ENCODE assay signal across 8 cellular contexts in the genomic region with DNA sequence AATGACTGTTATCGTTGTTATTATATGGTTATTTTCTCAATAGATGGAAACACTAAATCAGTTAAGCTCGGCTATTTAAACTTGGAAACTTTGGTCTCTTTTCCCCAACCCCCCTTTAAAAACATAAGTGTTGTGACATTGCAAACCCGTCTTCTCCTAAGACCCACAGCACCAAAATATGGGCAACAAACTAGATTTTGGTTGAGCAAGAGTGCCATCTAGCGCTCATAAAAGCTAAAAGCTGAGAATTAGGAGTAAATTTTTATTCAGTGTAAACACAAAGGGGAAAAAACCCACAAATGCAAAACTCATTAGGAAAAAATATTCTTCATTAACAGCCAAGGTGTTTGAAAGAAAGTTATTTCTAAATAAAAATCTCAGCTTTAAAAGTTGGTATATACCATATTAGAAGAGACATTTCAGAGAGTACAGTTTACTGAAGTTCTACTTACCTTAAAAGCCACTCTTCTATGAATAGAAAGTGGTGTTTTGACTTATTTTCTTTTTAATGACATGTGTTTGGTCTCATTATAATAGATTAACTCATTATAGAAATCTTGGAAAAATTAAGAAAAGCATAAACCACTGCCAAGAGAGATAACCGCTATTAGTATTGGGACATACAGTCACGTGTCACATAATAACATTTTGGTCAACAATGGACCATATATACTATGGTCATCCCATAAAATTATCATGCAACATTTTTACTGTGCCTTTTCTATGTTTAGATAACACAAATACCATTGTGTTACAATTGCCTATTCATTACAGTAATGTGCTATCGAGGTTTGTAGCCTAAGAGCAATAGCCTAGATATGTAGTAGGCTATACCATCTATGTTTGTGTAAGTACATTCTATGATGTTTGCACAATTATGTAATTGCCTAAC. TPM values are rescaled to one million over a fixed set of nuclear protein-coding genes. Genes with fewer than 3 reads are reported as not detected.
DNase-seq lines count a peak whose midpoint lies in the region; ATAC-seq, FAIRE-seq and TF ChIP-seq lines count a peak whose summit lies in the region.

No MANE protein-coding gene starts in this region.

- peak; percentile 96 for FAIRE-seq in small intestine (lab: Jason Lieb, UNC)

- WGBS in small intestine, 3 donors = 40 to 45% (median 44%) methylated on average over 7 of the region's 7 CpGs

- no peaks in the 10 kb centered on the region for H3K27me3 ChIP-seq in small intestine (ENCODE audit: control insufficient read depth in 2 of 2, insufficient read depth in 2 of 2, low read length in 2 of 2)

- DNase-seq in Daoy (ENCODE audit: low read depth) (peak; percentile 44), LNCaP clone FGC (ENCODE audit: low read depth) (no peak), RKO (ENCODE audit: low spot score) (peak; percentile 61), amniotic stem cell (lab: John Stamatoyannopoulos, UW) (peak; percentile 8), hepatic stellate cell (ENCODE audit: low spot score) (peak; percentile 26), small intestine (peak; percentile 72)
- no peak for DNase-seq in activated effector memory CD4-positive, alpha-beta T cell treated with anti-CD3 and anti-CD28 coated beads, Interleukin-2, amount 50 U/mL, for 16 hours

- H3K36me3 ChIP-seq in small intestine (ENCODE audit: control insufficient read depth in 2 of 2, insufficient read depth in 2 of 2, low read length in 2 of 2) = no peaks in the 10 kb centered on the region

- no peaks in the 10 kb centered on the region for H3K9me3 ChIP-seq in small intestine (ENCODE audit: control insufficient read depth, low read depth)

- peaks cover 2 to 4% of the 10 kb centered on the region in 2 donors for H3K4me1 ChIP-seq in small intestine (ENCODE audit: control insufficient read depth in 2 of 2, insufficient read depth in 1 of 2, low read depth in 1 of 2, low read length in 1 of 2)

- no peak for ATAC-seq in GM19395 (IDR thresholded peaks at IDR 0.05; ENCODE audit: unreplicated experiment)

- peak; percentile 62 for TF ChIP-seq CTCF in LNCaP clone FGC (IDR thresholded peaks at IDR 0.05; ENCODE audit: control insufficient read depth, extremely low read depth, insufficient read depth)

- no peak overlapping the region for H3K27ac ChIP-seq in small intestine (ENCODE audit: low read depth in 1 of 2, low read length in 1 of 2)

- H3K4me3 ChIP-seq in LNCaP clone FGC (ENCODE audit: low read depth, low read length) = no peak overlapping the region
- no peak overlapping the region for H3K4me3 ChIP-seq in small intestine (ENCODE audit: low read depth in 1 of 2, low read length in 2 of 2)

RNA-seq across cellular contexts. Expression of gene SESN1, which starts 21.1 kb away (rescaled TPM):
- total RNA-seq in Daoy (2014; rRNA removed; shearing (Covaris generic)) = 4.2 and 5.3 TPM in 2 replicates
- 10 to 100 TPM; 13.8 to 17.8 (median 15.7) TPM for polyA plus RNA-seq in small intestine

RNA-seq across cellular contexts. Expression of gene CEP57L1, which starts 21.7 kb away (rescaled TPM):
- 25.3 and 40.3 TPM in 2 replicates for total RNA-seq in Daoy (2014; rRNA removed; shearing (Covaris generic))
- polyA plus RNA-seq in small intestine = 1 to 10 TPM; 3.0 to 9.1 (median 7.6) TPM

Comparison
In these comparisons a context has a peak if more than half of its experiments do, and no peak if none do; other contexts are left out.
1. DNase-seq: peak in Daoy (single experiment), RKO (single experiment), amniotic stem cell (single experiment), hepatic stellate cell (single experiment) and small intestine (single experiment); none in LNCaP clone FGC (single experiment) and activated effector memory CD4-positive, alpha-beta T cell treated with anti-CD3 and anti-CD28 coated beads, Interleukin-2, amount 50 U/mL, for 16 hours (single experiment).